In genomic region chrX:67693928-67694327, GRCh38 we compare ENCODE assay signal across 21 cellular contexts.
DNase-seq lines count a peak whose midpoint lies in the region; ATAC-seq and TF ChIP-seq lines count a peak whose summit lies in the region.
"Had no signal": no experiment of that assay in that cellular context is flagged by ENCODE, and none has a peak within 500 bp of the region (broad histone marks: within the 10 kb centered on the region; RNA-seq: fewer than 3 reads in every experiment).

No MANE protein-coding gene starts in this region.

- no peak for TF ChIP-seq POLR2A in lower leg skin (IDR thresholded peaks at IDR 0.05)

- no peak overlapping the region for H3K9ac ChIP-seq in MM.1S (ENCODE audit: low read length)

- H3K4me2 ChIP-seq in MM.1S (ENCODE audit: low read depth, low read length): peak overlapping the region; percentile 9; the same call in 1 of the 2 replicates

- H2AFZ ChIP-seq in MM.1S (ENCODE audit: low read length): no peak overlapping the region

- DNase-seq in MM.1S (peak; percentile 48), fibroblast of the aortic adventitia (ENCODE audit: low read depth) (peak; percentile 36), lower leg skin (ENCODE audit: low spot score in 2 of 2) (no peak), D341Med (ENCODE audit: low spot score) (no peak), right cardiac atrium (no peak), NCI-H1048 (lab: John Stamatoyannopoulos, UW) (no peak)
- DNase-seq: activated CD4-positive, alpha-beta T cell treated with anti-CD3 and anti-CD28 coated beads, Interleukin-2, amount 50 U/mL, for 48 hours; activated naive CD4-positive, alpha-beta T cell treated with anti-CD3 and anti-CD28 coated beads for 36 hours; CD4-positive, CD25-positive, alpha-beta regulatory T cell; cortex of kidney; DMS153; Kasumi-1; left colon; midbrain; NCI-H1436 treated with DMSO at 0.1 percent for 48 hours; NCI-H82; Peyer's patch; small intestine; stimulated activated CD4-positive, alpha-beta T cell treated with anti-CD3 and anti-CD28 coated beads, Interleukin-4, amount 100 ng/mL, for 24 hours had no signal

- H3K27me3 ChIP-seq in MM.1S (replicated peaks; ENCODE audit: insufficient read depth, low read length) (no peaks in the 10 kb centered on the region), right cardiac atrium (ENCODE audit: control insufficient read depth, insufficient read depth) (no peaks in the 10 kb centered on the region)
- H3K27me3 ChIP-seq: Peyer's patch had no signal

- H3K4me3 ChIP-seq in MM.1S (ENCODE audit: low read length) (no peak overlapping the region), fibroblast of the aortic adventitia (ENCODE audit: low read depth, low read length) (no peak overlapping the region), lower leg skin (ENCODE audit: low read depth, poor library complexity, severe bottlenecking) (no peak overlapping the region), right cardiac atrium (ENCODE audit: low read length) (no peak overlapping the region)
- H3K4me3 ChIP-seq: Peyer's patch had no signal

- no peaks in the 10 kb centered on the region for H3K9me2 ChIP-seq in MM.1S (replicated peaks; ENCODE audit: insufficient read depth, low read length)

- H3K9me3 ChIP-seq in MM.1S (replicated peaks; ENCODE audit: insufficient read depth, low read length) (no peaks in the 10 kb centered on the region), right cardiac atrium (ENCODE audit: control insufficient read depth, low read length) (no peaks in the 10 kb centered on the region)
- H3K9me3 ChIP-seq: Peyer's patch had no signal

- H3F3A ChIP-seq in MM.1S (ENCODE audit: insufficient read depth, low read length): peaks cover 7% of the 10 kb centered on the region; the same call in 1 of the 2 replicates

- H3K27ac ChIP-seq in 22Rv1: peak overlapping the region; percentile 75
- H3K27ac ChIP-seq in MM.1S (ENCODE audit: low read length): 0 out of 2 replicates have a peak overlapping the region, but pooled peaks have one; percentile 4
- no peak overlapping the region for H3K27ac ChIP-seq in right cardiac atrium (ENCODE audit: low read length)
- H3K27ac ChIP-seq: Peyer's patch had no signal

- ATAC-seq in GM18520 (IDR thresholded peaks at IDR 0.05; ENCODE audit: unreplicated experiment): peak; percentile 32
- ATAC-seq in right cardiac atrium: no peak
- ATAC-seq: left colon had no signal

- H3K4me1 ChIP-seq in MM.1S (ENCODE audit: low read length) (peaks cover 22% of the 10 kb centered on the region), right cardiac atrium (ENCODE audit: control insufficient read depth, insufficient read depth, low read length) (peaks cover 6% of the 10 kb centered on the region)
- H3K4me1 ChIP-seq: Peyer's patch had no signal

- no peaks in the 10 kb centered on the region for H4K20me1 ChIP-seq in MM.1S (ENCODE audit: insufficient read depth, low read length)

- TF ChIP-seq CTCF in 22Rv1 (IDR thresholded peaks at IDR 0.05) (no peak), MM.1S (IDR thresholded peaks at IDR 0.05; ENCODE audit: low read length) (no peak), fibroblast of the aortic adventitia (IDR thresholded peaks at IDR 0.05; ENCODE audit: insufficient read depth, low read length) (no peak), lower leg skin (IDR thresholded peaks at IDR 0.05) (no peak)

- no peaks in the 10 kb centered on the region for H3K79me2 ChIP-seq in MM.1S (ENCODE audit: low read length)

- intact Hi-C loops in lower leg skin (cut with DNase I; ENCODE audit: low total_unique reads): no loop called here
- intact Hi-C loops in right cardiac atrium (cut with DNase I): no loop called here

- WGBS in lower leg skin, 2 donors: 73 to 88% methylated on average over 1 of the region's 1 CpG
- WGBS in right cardiac atrium: 93% methylated on average over 1 of the region's 1 CpG

- H3K36me3 ChIP-seq in MM.1S (replicated peaks; ENCODE audit: insufficient read depth, low read length): no peaks in the 10 kb centered on the region
- H3K36me3 ChIP-seq: Peyer's patch had no signal

Comparison
In these comparisons a context has a peak if more than half of its experiments do, and no peak if none do; other contexts are left out.
1. DNase-seq: peak in MM.1S (single experiment) and fibroblast of the aortic adventitia (single experiment); none in lower leg skin (0 of 2), D341Med (single experiment), right cardiac atrium (0 of 3) and NCI-H1048 (single experiment).